In the genomic region with DNA sequence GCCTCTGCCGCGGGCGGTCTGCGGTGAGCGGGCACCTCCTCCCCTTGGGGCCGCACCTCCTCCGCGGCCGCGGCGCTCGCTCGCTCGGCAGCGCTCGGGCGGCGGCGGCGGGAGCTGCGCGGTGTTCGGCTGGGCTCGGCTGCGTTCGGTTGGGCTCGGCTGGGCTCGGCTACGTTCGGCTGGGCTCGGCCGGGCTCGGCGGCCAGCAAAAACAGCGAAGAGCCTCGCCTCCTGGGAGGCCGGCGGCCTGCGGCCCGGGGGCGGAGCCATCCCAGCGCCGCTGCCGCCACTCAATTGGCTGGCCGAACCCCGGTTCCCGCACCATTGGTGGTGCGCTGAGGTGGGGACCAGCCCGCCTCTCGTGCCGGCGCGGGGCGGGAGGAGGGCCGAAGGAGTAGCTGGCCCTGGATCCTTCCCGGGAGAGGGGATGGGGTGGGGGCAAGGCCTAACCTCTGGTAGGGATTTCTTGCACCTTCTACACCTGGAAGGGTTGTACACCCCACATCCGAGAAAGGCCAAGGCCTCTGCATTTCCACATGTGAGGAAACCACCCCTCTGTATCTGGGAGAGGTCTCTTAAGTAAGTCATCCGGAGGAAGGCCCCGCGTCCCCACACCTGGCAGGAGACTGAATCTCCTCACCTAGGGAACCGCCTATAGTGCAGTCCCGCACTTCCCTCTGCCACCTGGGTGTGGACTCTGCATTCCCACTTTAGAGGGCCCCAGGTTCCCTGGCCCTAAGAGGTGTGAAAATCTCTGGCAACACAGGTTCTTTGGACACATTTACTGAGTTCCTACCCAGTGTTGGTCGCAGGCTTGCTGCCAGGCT, we compare ENCODE assay signal across 1 cellular context.
TF ChIP-seq lines count a peak whose summit lies in the region.

ENHO (minus strand) TSS at position 20 of the 827 bp plus-strand sequence. CDS start 1,295 bp downstream, outside the sequence.

TF ChIP-seq in K562, 482 proteins besides CTCF, POLR2A, EP300 and RAD21 (continued from another document and continues in another):
- TF ChIP-seq, protein P1, sequence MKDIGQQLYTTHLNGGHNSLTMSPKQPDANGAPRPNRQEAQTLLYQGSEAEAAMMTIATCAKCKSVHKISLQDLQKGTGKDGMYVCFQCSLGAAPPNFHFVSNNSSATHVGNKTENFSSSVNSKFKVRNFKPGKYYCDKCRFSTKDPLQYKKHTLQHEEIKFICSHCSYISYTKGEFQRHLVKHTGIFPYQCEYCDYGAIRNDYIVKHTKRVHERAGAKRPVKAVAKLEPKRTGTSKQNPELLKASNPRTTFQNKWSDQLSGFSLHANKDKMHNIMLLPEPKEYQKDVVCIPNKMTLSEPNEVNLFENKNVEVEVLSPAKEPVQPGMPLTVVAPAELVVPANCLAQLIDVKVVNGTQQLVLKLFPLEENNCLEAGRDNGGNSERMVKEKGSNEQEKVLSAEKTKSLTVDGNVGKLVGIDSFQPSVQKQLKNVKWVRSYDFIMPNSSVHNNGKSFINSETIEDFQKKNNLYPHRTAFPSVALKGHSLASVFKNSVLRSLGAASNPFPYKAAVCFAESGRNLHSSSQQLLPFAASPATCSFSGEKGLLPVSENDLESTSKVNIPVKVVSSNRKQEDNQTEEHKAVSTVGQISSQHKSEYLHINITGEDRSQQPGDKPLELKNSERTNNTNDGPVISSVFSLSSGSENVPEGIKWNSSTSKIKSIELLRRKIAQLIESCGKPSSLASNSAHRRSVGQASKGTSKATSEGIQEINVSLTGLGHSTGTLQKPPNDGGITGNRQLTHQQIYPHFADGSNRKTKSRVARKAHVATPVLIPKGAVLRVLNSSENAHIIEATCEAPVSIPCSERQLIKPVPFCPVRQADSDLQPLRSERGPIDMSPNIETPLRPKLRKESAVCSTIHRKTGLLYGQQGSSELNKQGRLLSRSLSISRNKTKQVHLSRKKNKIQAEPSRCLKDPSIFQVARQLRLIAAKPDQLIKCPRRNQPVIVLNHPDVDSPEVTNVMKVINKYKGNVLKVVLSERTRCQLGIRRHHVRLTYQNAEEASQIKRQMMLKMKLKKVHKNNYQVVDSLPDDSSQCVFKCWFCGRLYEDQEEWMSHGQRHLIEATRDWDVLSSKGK (CRISPR knock-in tag; IDR thresholded peaks at IDR 0.05): no peak
- TF ChIP-seq MAZ (CRISPR knock-in tag; conservative IDR thresholded peaks at IDR 0.05 in 1 of 2, IDR thresholded peaks at IDR 0.05 in 1 of 2) (no peak), RBM25 (IDR thresholded peaks at IDR 0.05; ENCODE audit: low read depth, low read length, severe bottlenecking) (peak; percentile 71), SNIP1 (IDR thresholded peaks at IDR 0.05; ENCODE audit: low read depth) (peak; percentile 76), CBX3 (IDR thresholded peaks at IDR 0.05; ENCODE audit: borderline replicate concordance in 1 of 2, low read length in 2 of 2) (no peak), ATF4 (CRISPR knock-in tag; IDR thresholded peaks at IDR 0.05) (no peak), ZNF316 (IDR thresholded peaks at IDR 0.05) (no peak), NR1H2 (CRISPR knock-in tag; IDR thresholded peaks at IDR 0.05) (no peak), POU5F1 (IDR thresholded peaks at IDR 0.05; ENCODE audit: borderline replicate concordance, low read depth, low read length, partially characterized antibody) (no peak), NFIX (CRISPR knock-in tag; IDR thresholded peaks at IDR 0.05; ENCODE audit: low read depth) (no peak), KLF1 (tag; IDR thresholded peaks at IDR 0.05) (no peak), PCBP2 (IDR thresholded peaks at IDR 0.05; ENCODE audit: low read depth, low read length, poor library complexity, severe bottlenecking) (no peak), ZC3H11A (IDR thresholded peaks at IDR 0.05; ENCODE audit: low read depth, low read length) (no peak), FOS (IDR thresholded peaks at IDR 0.05; ENCODE audit: extremely low read depth, insufficient read length) (peak; percentile 49), MYC (IDR thresholded peaks at IDR 0.05; ENCODE audit: low read depth, low read length) (no peak), MYC (CRISPR knock-in tag; IDR thresholded peaks at IDR 0.05; ENCODE audit: borderline replicate concordance, low read depth) (no peak), POLR2H (tag; IDR thresholded peaks at IDR 0.05; ENCODE audit: low read depth) (no peak), XRCC4 (IDR thresholded peaks at IDR 0.05; ENCODE audit: extremely low read depth, insufficient read depth, insufficient read length) (no peak), SUPT5H (IDR thresholded peaks at IDR 0.05) (no peak), JUN (IDR thresholded peaks at IDR 0.05; ENCODE audit: borderline replicate concordance, low read depth, low read length) (no peak), JUN (CRISPR knock-in tag; IDR thresholded peaks at IDR 0.05; ENCODE audit: borderline replicate concordance) (no peak), TBL1XR1 (IDR thresholded peaks at IDR 0.05; ENCODE audit: low read length in 2 of 2) (no peak), GABPA (tag; conservative IDR thresholded peaks at IDR 0.05; ENCODE audit: low read depth) (no peak), KDM5B (IDR thresholded peaks at IDR 0.05; ENCODE audit: insufficient replicate concordance, low read depth, low read length) (no peak), ATF7 (IDR thresholded peaks at IDR 0.05) (0 out of 2 replicates have a peak, but pooled peaks have one; percentile 19), USF2 (CRISPR knock-in tag; IDR thresholded peaks at IDR 0.05) (no peak), SIN3B (IDR thresholded peaks at IDR 0.05; ENCODE audit: low read depth) (no peak), ZNF79 (CRISPR knock-in tag; IDR thresholded peaks at IDR 0.05; ENCODE audit: low read depth) (no peak), EHMT2 (IDR thresholded peaks at IDR 0.05) (no peak), SMAD2 (IDR thresholded peaks at IDR 0.05; ENCODE audit: low read depth, low read length) (no peak), RB1 (IDR thresholded peaks at IDR 0.05; ENCODE audit: low read depth) (peak; percentile 58; the same call in 1 of the 2 replicates), ZNF445 (CRISPR knock-in tag; IDR thresholded peaks at IDR 0.05; ENCODE audit: low read depth) (no peak), NCOR1 (IDR thresholded peaks at IDR 0.05) (no peak), L3MBTL2 (IDR thresholded peaks at IDR 0.05) (peak; percentile 46; the same call in 1 of the 2 replicates), CBFA2T2 (conservative IDR thresholded peaks at IDR 0.05) (no peak), SP1 (CRISPR knock-in tag; IDR thresholded peaks at IDR 0.05) (no peak), BCL6 (CRISPR knock-in tag; IDR thresholded peaks at IDR 0.05) (no peak), RFX1 (IDR thresholded peaks at IDR 0.05) (no peak), FOXK1 (CRISPR knock-in tag; IDR thresholded peaks at IDR 0.05; ENCODE audit: borderline replicate concordance) (no peak), HDAC3 (IDR thresholded peaks at IDR 0.05; ENCODE audit: borderline replicate concordance, partially characterized antibody) (no peak), BCOR (IDR thresholded peaks at IDR 0.05) (no peak), MAFF (IDR thresholded peaks at IDR 0.05; ENCODE audit: low read length) (no peak), HINFP (tag; conservative IDR thresholded peaks at IDR 0.05; ENCODE audit: low read depth) (no peak), MYNN (IDR thresholded peaks at IDR 0.05) (no peak), MYNN (CRISPR knock-in tag; IDR thresholded peaks at IDR 0.05) (no peak), ZNF354B (CRISPR knock-in tag; IDR thresholded peaks at IDR 0.05) (no peak), MNT (conservative IDR thresholded peaks at IDR 0.05) (no peak), FOXM1 (IDR thresholded peaks at IDR 0.05; ENCODE audit: low read depth) (no peak), FOXM1 (CRISPR knock-in tag; IDR thresholded peaks at IDR 0.05; ENCODE audit: low read depth) (no peak), C11orf30 (IDR thresholded peaks at IDR 0.05; ENCODE audit: low read depth) (no peak)
- TF ChIP-seq, protein P2, sequence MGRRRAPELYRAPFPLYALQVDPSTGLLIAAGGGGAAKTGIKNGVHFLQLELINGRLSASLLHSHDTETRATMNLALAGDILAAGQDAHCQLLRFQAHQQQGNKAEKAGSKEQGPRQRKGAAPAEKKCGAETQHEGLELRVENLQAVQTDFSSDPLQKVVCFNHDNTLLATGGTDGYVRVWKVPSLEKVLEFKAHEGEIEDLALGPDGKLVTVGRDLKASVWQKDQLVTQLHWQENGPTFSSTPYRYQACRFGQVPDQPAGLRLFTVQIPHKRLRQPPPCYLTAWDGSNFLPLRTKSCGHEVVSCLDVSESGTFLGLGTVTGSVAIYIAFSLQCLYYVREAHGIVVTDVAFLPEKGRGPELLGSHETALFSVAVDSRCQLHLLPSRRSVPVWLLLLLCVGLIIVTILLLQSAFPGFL (CRISPR knock-in tag; IDR thresholded peaks at IDR 0.05): no peak
- TF ChIP-seq, protein P3, sequence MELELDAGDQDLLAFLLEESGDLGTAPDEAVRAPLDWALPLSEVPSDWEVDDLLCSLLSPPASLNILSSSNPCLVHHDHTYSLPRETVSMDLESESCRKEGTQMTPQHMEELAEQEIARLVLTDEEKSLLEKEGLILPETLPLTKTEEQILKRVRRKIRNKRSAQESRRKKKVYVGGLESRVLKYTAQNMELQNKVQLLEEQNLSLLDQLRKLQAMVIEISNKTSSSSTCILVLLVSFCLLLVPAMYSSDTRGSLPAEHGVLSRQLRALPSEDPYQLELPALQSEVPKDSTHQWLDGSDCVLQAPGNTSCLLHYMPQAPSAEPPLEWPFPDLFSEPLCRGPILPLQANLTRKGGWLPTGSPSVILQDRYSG (tag; conservative IDR thresholded peaks at IDR 0.05; ENCODE audit: low read depth): no peak
- TF ChIP-seq, protein P4, sequence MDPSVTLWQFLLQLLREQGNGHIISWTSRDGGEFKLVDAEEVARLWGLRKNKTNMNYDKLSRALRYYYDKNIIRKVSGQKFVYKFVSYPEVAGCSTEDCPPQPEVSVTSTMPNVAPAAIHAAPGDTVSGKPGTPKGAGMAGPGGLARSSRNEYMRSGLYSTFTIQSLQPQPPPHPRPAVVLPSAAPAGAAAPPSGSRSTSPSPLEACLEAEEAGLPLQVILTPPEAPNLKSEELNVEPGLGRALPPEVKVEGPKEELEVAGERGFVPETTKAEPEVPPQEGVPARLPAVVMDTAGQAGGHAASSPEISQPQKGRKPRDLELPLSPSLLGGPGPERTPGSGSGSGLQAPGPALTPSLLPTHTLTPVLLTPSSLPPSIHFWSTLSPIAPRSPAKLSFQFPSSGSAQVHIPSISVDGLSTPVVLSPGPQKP (CRISPR knock-in tag; IDR thresholded peaks at IDR 0.05): no peak
- TF ChIP-seq, protein P5, sequence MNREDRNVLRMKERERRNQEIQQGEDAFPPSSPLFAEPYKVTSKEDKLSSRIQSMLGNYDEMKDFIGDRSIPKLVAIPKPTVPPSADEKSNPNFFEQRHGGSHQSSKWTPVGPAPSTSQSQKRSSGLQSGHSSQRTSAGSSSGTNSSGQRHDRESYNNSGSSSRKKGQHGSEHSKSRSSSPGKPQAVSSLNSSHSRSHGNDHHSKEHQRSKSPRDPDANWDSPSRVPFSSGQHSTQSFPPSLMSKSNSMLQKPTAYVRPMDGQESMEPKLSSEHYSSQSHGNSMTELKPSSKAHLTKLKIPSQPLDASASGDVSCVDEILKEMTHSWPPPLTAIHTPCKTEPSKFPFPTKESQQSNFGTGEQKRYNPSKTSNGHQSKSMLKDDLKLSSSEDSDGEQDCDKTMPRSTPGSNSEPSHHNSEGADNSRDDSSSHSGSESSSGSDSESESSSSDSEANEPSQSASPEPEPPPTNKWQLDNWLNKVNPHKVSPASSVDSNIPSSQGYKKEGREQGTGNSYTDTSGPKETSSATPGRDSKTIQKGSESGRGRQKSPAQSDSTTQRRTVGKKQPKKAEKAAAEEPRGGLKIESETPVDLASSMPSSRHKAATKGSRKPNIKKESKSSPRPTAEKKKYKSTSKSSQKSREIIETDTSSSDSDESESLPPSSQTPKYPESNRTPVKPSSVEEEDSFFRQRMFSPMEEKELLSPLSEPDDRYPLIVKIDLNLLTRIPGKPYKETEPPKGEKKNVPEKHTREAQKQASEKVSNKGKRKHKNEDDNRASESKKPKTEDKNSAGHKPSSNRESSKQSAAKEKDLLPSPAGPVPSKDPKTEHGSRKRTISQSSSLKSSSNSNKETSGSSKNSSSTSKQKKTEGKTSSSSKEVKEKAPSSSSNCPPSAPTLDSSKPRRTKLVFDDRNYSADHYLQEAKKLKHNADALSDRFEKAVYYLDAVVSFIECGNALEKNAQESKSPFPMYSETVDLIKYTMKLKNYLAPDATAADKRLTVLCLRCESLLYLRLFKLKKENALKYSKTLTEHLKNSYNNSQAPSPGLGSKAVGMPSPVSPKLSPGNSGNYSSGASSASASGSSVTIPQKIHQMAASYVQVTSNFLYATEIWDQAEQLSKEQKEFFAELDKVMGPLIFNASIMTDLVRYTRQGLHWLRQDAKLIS (CRISPR knock-in tag; IDR thresholded peaks at IDR 0.05): no peak
